In genomic region chr11:64844330-64845124, GRCh38 we compare ENCODE assay signal across 8 cellular contexts. TPM values are rescaled to one million over a fixed set of nuclear protein-coding genes. Genes with fewer than 3 reads are reported as not detected.
DNase-seq lines count a peak whose midpoint lies in the region; ATAC-seq and TF ChIP-seq lines count a peak whose summit lies in the region.

Gene CDC42BPG (minus strand): TSS chr11:64844653. CDS start chr11:64844569, 84 bp downstream.

- H3K4me3 ChIP-seq in liver (ENCODE audit: low read depth in 1 of 3, low read length in 3 of 3) = peak within 1 kb of the TSS in 2 of 3 donors; percentile 42 to 50

- H3K23ac ChIP-seq in H9 (ENCODE audit: insufficient read length, low read depth, low read length) = no peak within 1 kb of the TSS

- H3K4me3 Mint-ChIP-seq in H9 = peak within 1 kb of the TSS; percentile 80 to 89
- peak within 1 kb of the TSS; percentile 72 to 73 for H3K4me3 Mint-ChIP-seq in stimulated activated naive CD8-positive, alpha-beta T cell treated with anti-CD3 and anti-CD28 coated beads, Interleukin-15, amount 100 ng/mL, for 72 hours

- peak within 1 kb of the TSS in 2 of 3 experiments; percentile 53 to 94; a peak in 4 of 7 replicates for H3K27ac Mint-ChIP-seq in H9
- H3K27ac Mint-ChIP-seq in stimulated activated naive CD8-positive, alpha-beta T cell treated with anti-CD3 and anti-CD28 coated beads, Interleukin-15, amount 100 ng/mL, for 72 hours = peak within 1 kb of the TSS; percentile 46 to 82

- H2BK12ac ChIP-seq in H9 (ENCODE audit: insufficient read length, low read depth, low read length) = no peak within 1 kb of the TSS

- no peak within 1 kb of the TSS for H2AFZ ChIP-seq in H9 (ENCODE audit: low read length)

- peaks cover 6% of the 10 kb centered on the region for H3K23me2 ChIP-seq in H9 (ENCODE audit: insufficient read length, low read depth, low read length, poor library complexity, severe bottlenecking)

- H3K27ac ChIP-seq in H9 (ENCODE audit: insufficient read length, low read depth, low read length) (no peak within 1 kb of the TSS), liver (ENCODE audit: low read depth in 1 of 2, low read length in 2 of 2) (no peak within 1 kb of the TSS)

- no peaks in the 10 kb centered on the region; a peak in 2 of 5 replicates for H3K9me3 Mint-ChIP-seq in H9
- H3K9me3 Mint-ChIP-seq in stimulated activated naive CD8-positive, alpha-beta T cell treated with anti-CD3 and anti-CD28 coated beads, Interleukin-15, amount 100 ng/mL, for 72 hours = no peaks in the 10 kb centered on the region

- peak within 1 kb of the TSS; percentile 84; the same call in 1 of the 2 replicates for H3K14ac ChIP-seq in H9 (ENCODE audit: insufficient read depth, low read length)

- no peaks in the 10 kb centered on the region for H3K36me3 ChIP-seq in liver (ENCODE audit: control insufficient read depth in 4 of 4, insufficient read depth in 3 of 4, low read depth in 1 of 4, low read length in 3 of 4)

- H3K9me3 ChIP-seq in H9 (ENCODE audit: control insufficient read depth, low read depth, low read length) = no peaks in the 10 kb centered on the region
- no peaks in the 10 kb centered on the region for H3K9me3 ChIP-seq in liver (ENCODE audit: control insufficient read depth in 4 of 4, low read length in 3 of 4)

- H3K79me1 ChIP-seq in H9 (ENCODE audit: insufficient read depth, low read depth, low read length, poor library complexity, severe bottlenecking) = no peaks in the 10 kb centered on the region

- H4K5ac ChIP-seq in H9 (ENCODE audit: insufficient read length, low read depth, low read length) = no peak within 1 kb of the TSS

- H4K8ac ChIP-seq in H9 (replicated peaks; ENCODE audit: insufficient read length, low read depth, low read length) = no peak within 1 kb of the TSS

- H2AK5ac ChIP-seq in H9 (ENCODE audit: insufficient read length, low read length) = no peak within 1 kb of the TSS

- ATAC-seq in activated CD4-positive, CD25-positive, alpha-beta regulatory T cell treated with anti-CD3 and anti-CD28 coated beads, Interleukin-2, amount 50 U/mL, for 24 hours = peak; percentile 67 to 74
- ATAC-seq in stimulated activated naive CD8-positive, alpha-beta T cell treated with anti-CD3 and anti-CD28 coated beads, Interleukin-15, amount 100 ng/mL, for 72 hours = peak; percentile 82
- no peak for ATAC-seq in GM19035 (IDR thresholded peaks at IDR 0.05; ENCODE audit: unreplicated experiment)

- H3K4me1 ChIP-seq in H9 (ENCODE audit: insufficient read depth, low read length) = no peaks in the 10 kb centered on the region
- H3K4me1 ChIP-seq in liver (ENCODE audit: control insufficient read depth in 4 of 4, insufficient read depth in 4 of 4, low read length in 3 of 4) = peaks cover 13 to 30% (median 25%) of the 10 kb centered on the region in 4 donors

- no peak within 1 kb of the TSS for H2BK5ac ChIP-seq in H9 (ENCODE audit: insufficient read length, low read length)

- TF ChIP-seq RAD21 in liver (IDR thresholded peaks at IDR 0.05) = peak in 1 of 2 donors; percentile 59

- no peak within 1 kb of the TSS for H2BK15ac ChIP-seq in H9 (ENCODE audit: low read depth, low read length)

- H3K79me2 ChIP-seq in H9 (ENCODE audit: insufficient read depth, low read length) = no peaks in the 10 kb centered on the region

- no peak within 1 kb of the TSS for H2BK20ac ChIP-seq in H9 (ENCODE audit: low read depth, low read length, poor library complexity, severe bottlenecking)

- H3T11ph ChIP-seq in H9 (ENCODE audit: low read length) = no peak within 1 kb of the TSS

- no peak within 1 kb of the TSS for H3K4ac ChIP-seq in H9 (ENCODE audit: low read depth, low read length)

- H3K4me1 Mint-ChIP-seq in H9 = peaks cover 30 to 43% of the 10 kb centered on the region in 2 experiments
- H3K4me1 Mint-ChIP-seq in stimulated activated naive CD8-positive, alpha-beta T cell treated with anti-CD3 and anti-CD28 coated beads, Interleukin-15, amount 100 ng/mL, for 72 hours = peaks cover 55% of the 10 kb centered on the region

- peak within 1 kb of the TSS; percentile 61 for H3K4me2 ChIP-seq in H9 (ENCODE audit: insufficient read depth, insufficient read length, low read length)

- TF ChIP-seq CTCF in H9 (conservative IDR thresholded peaks at IDR 0.05) (peak; percentile 41; the same call in 2 of the 3 replicates), liver (IDR thresholded peaks at IDR 0.05; ENCODE audit: low read depth, low read length, missing input control) (peak; percentile 34)

- H4K20me1 ChIP-seq in H9 (ENCODE audit: control insufficient read depth, insufficient read depth, insufficient read length) = no peaks in the 10 kb centered on the region

- peak; percentile 57 for DNase-seq in AML-193 (lab: John Stamatoyannopoulos, UW)
- peak; percentile 91 for DNase-seq in H9
- peak; percentile 28 for DNase-seq in NCI-H2227 treated with DMSO at 0.1 percent for 48 hours (lab: John Stamatoyannopoulos, UW)
- peak; percentile 30 to 69 for DNase-seq in dermis microvascular lymphatic vessel endothelial cell (ENCODE audit: low read depth in 2 of 2)
- DNase-seq in stimulated activated naive CD8-positive, alpha-beta T cell treated with anti-CD3 and anti-CD28 coated beads, Interleukin-15, amount 100 ng/mL, for 72 hours = peak; percentile 77 to 78

- H3K36me3 Mint-ChIP-seq in H9 (ENCODE audit: insufficient read depth in 1 of 3, low read depth in 3 of 3) = peaks cover 0 to 5% (median 2%) of the 10 kb centered on the region in 3 experiments; a peak in 5 of 7 replicates

- H3K27me3 ChIP-seq in H9 (ENCODE audit: insufficient read depth, low read length) = no peaks in the 10 kb centered on the region
- no peaks in the 10 kb centered on the region for H3K27me3 ChIP-seq in liver (ENCODE audit: control insufficient read depth in 4 of 4, insufficient read depth in 4 of 4, low read length in 3 of 4)

- H3K9ac ChIP-seq in H9 (ENCODE audit: extremely low read depth, insufficient read length, low read length) (no peak within 1 kb of the TSS), liver (ENCODE audit: low read depth in 1 of 2, low read length in 2 of 2) (no peak within 1 kb of the TSS)

- no peak within 1 kb of the TSS for H3K18ac ChIP-seq in H9 (ENCODE audit: insufficient read length, low read depth, low read length)

- no peak within 1 kb of the TSS for H3K56ac ChIP-seq in H9 (ENCODE audit: insufficient read length, low read depth, low read length)

- H2BK120ac ChIP-seq in H9 (ENCODE audit: low read depth, low read length, poor library complexity, severe bottlenecking) = no peak within 1 kb of the TSS

- H4K91ac ChIP-seq in H9 (ENCODE audit: insufficient read length, low read depth, low read length) = no peak within 1 kb of the TSS

- H3K27me3 Mint-ChIP-seq in H9 (ENCODE audit: low read depth) = peaks cover 2% of the 10 kb centered on the region
- no peaks in the 10 kb centered on the region for H3K27me3 Mint-ChIP-seq in stimulated activated naive CD8-positive, alpha-beta T cell treated with anti-CD3 and anti-CD28 coated beads, Interleukin-15, amount 100 ng/mL, for 72 hours

- no CpG with 5 or more reads among the region's 96 CpGs for WGBS in H9 (ENCODE audit: extremely low coverage, insufficient read length, low lambda C conversion rate)
- whole genome bisulfite sequencing in liver = 4% methylated on average over 96 of the region's 96 CpGs

TF ChIP-seq in liver, 16 proteins besides CTCF, POLR2A, EP300 and RAD21:
- TF ChIP-seq YY1 (IDR thresholded peaks at IDR 0.05) (no peak), EGR1 (IDR thresholded peaks at IDR 0.05; ENCODE audit: low read depth in 2 of 2) (peak; percentile 72)

RNA-seq across cellular contexts. Expression of gene CDC42BPG, which starts in this region (rescaled TPM):
- total RNA-seq in H9 (2021) (24.2 and 24.9 TPM in 2 replicates), dermis microvascular lymphatic vessel endothelial cell (0.13 and 0.38 TPM in 2 replicates), liver (1 to 10 TPM in 1 of 2 donors, under 1 TPM in 1; 0.75 to 1.2 TPM)
- polyA plus RNA-seq in liver = under 1 TPM; 0.18 to 0.40 TPM

Comparison
In these comparisons a context has a peak if more than half of its experiments do, and no peak if none do; other contexts are left out.
1. RNA of gene CDC42BPG (total RNA-seq): 24.2 to 24.9 TPM in H9; 0.75 to 1.2 TPM in liver and 0.13 to 0.38 TPM in dermis microvascular lymphatic vessel endothelial cell; every median in the first group is over 10 times any median in the second.
2. Peak in DNase-seq in dermis microvascular lymphatic vessel endothelial cell; RNA of the gene not detected or under 1 TPM.
3. DNase-seq: peak in every context shown above with its lines; median percentile 91 in H9; 78 in stimulated activated naive CD8-positive, alpha-beta T cell treated with anti-CD3 and anti-CD28 coated beads, Interleukin-15, amount 100 ng/mL, for 72 hours; 57 in AML-193; 50 in dermis microvascular lymphatic vessel endothelial cell; 28 in NCI-H2227 treated with DMSO at 0.1 percent for 48 hours.